Comparison of ENCODE assay signal across 10 cellular contexts in the genomic region with DNA sequence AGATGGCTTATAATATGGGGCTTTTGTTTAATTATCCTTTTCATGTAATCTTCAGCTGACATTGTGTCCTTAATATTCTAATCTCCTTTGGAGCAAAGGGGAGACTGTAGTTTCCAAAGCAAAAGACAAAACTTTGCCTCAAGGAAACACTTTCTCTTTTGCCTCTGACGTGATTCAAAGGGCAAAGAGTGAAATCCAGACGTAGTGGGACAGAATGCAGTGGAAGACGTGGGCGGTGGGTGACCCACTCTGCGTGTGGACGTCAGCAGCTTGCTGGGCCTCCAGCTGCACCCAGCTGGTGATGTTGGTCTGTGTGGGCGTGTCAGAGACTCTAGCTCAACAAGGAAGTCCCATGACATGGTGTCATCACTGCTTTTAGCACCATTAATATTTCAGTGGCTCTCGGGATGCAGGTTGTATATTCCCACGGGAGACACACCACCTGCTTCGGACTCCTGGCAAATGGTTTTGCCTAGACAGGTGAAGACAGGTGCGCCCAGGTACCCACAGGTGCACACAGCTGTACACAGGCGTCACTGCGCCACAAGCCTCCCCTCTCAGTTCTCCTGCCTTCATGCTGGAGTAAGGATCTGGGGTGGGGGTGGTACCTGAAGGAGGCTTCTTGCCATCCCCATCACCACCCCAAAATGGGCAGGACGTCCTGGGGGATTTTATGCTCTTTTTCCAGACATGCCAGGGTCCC.
DNase-seq lines count a peak whose midpoint lies in the region; ATAC-seq and TF ChIP-seq lines count a peak whose summit lies in the region.
"Had no signal": no experiment of that assay in that cellular context is flagged by ENCODE, and none has a peak within 500 bp of the region (broad histone marks: within the 10 kb centered on the region; RNA-seq: fewer than 3 reads in every experiment).

No MANE protein-coding gene starts in this region.

- H3K4me3 ChIP-seq in gastroesophageal sphincter, result no peak overlapping the region
- no peak overlapping the region for H3K4me3 ChIP-seq in skeletal muscle cell (ENCODE audit: low read depth, low read length)
- H3K4me3 ChIP-seq: GM23338, SJSA1 had no signal

- H3K9me3 ChIP-seq in gastroesophageal sphincter, result no peaks in the 10 kb centered on the region
- H3K9me3 ChIP-seq: SJSA1 had no signal

- ATAC-seq in gastroesophageal sphincter (peak; percentile 80), GM21825 (IDR thresholded peaks at IDR 0.05; ENCODE audit: unreplicated experiment) (no peak), GM19395 (IDR thresholded peaks at IDR 0.05; ENCODE audit: unreplicated experiment) (no peak)
- ATAC-seq: GM23338 had no signal

- in situ Hi-C loops in GM13976 (cut with MboI; ENCODE audit: low sequenced_read_pairs, unreplicated experiment), result no loop called here

- peak; percentile 69 for DNase-seq in GM13976 (ENCODE audit: low spot score)
- DNase-seq in OCI-M1 (lab: John Stamatoyannopoulos, UW), result peak; percentile 16
- peak; percentile 90 for DNase-seq in skeletal muscle cell (ENCODE audit: low read depth)
- DNase-seq in RWPE1 (ENCODE audit: low spot score), result no peak
- DNase-seq in activated CD4-positive, alpha-beta T cell treated with anti-CD3 and anti-CD28 coated beads, Interleukin-2, amount 50 U/mL, for 1 hour, result no peak

- H3K27me3 ChIP-seq in gastroesophageal sphincter, result no peaks in the 10 kb centered on the region

- TF ChIP-seq EP300 in gastroesophageal sphincter (IDR thresholded peaks at IDR 0.05), result no peak

- no peak for TF ChIP-seq CTCF in GM13976 (IDR thresholded peaks at IDR 0.05; ENCODE audit: borderline replicate concordance, control extremely low read depth, extremely low read depth, insufficient read depth, missing control alignments)
- TF ChIP-seq CTCF in gastroesophageal sphincter (IDR thresholded peaks at IDR 0.05), result no peak
- TF ChIP-seq CTCF in RWPE1 (conservative IDR thresholded peaks at IDR 0.05; ENCODE audit: low read depth), result no peak

- H3K4me1 ChIP-seq in gastroesophageal sphincter, result peaks cover 0 to 27% (median 12%) of the 10 kb centered on the region in 3 donors
- H3K4me1 ChIP-seq: SJSA1 had no signal

- POLR2A ChIA-PET in RWPE1 (lab: Yijun Ruan, JAX; ENCODE audit: low non-redundant PET), result no interaction called here

- CTCF ChIA-PET in RWPE1 (lab: Yijun Ruan, JAX), result no interaction called here

- H3K27ac ChIP-seq in gastroesophageal sphincter (peak overlapping the region in 3 of 4 donors; percentile 55 to 64 (median 63)), RWPE1 (no peak overlapping the region)
- H3K27ac ChIP-seq: SJSA1 had no signal

- 9 to 12% methylated on average over 7 to 8 of the region's 14 CpGs for WGBS in gastroesophageal sphincter (ENCODE audit: low coverage in 1 of 2), 2 donors

- no peaks in the 10 kb centered on the region for H3K36me3 ChIP-seq in gastroesophageal sphincter
- H3K36me3 ChIP-seq: SJSA1 had no signal

- no peak for TF ChIP-seq POLR2A in gastroesophageal sphincter (IDR thresholded peaks at IDR 0.05)

Comparison
In these comparisons a context has a peak if more than half of its experiments do, and no peak if none do; other contexts are left out.
1. DNase-seq: peak in GM13976 (single experiment), OCI-M1 (single experiment) and skeletal muscle cell (single experiment); none in RWPE1 (single experiment) and activated CD4-positive, alpha-beta T cell treated with anti-CD3 and anti-CD28 coated beads, Interleukin-2, amount 50 U/mL, for 1 hour (single experiment).